Comparison of ENCODE assay signal across 8 cellular contexts in the genomic region with DNA sequence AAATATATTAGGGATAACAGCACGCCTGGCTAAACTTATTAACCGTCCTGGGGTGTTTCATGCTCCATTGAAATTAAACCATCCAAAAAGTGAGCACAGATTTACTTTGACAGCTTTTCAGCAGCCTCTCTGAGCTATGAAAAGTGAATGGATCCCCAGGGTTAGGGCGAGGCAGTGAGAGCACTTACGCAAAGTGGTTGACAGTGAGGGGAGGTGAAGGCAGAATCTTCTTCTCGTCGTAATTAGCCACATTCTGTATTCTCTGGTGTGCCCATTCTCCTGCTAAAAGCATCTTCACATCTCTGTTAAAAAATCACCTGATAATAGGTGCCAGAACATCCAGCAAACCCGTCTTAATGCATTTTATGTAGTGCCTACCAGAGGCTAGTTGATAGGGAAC. TPM values are rescaled to one million over a fixed set of nuclear protein-coding genes. Genes with fewer than 3 reads are reported as not detected.
A peak's percentile ranks its signal among the peaks of the same experiment; 100 is the strongest.
DNase-seq lines count a peak whose midpoint lies in the region; ATAC-seq and TF ChIP-seq lines count a peak whose summit lies in the region.

No MANE protein-coding gene starts in this region.

- H3K4me3 Mint-ChIP-seq in CD8-positive, alpha-beta memory T cell = peak overlapping the region; percentile 91 to 99 (median 97)
- peak overlapping the region; percentile 92 for H3K4me3 Mint-ChIP-seq in neural crest cell

- H3K9ac ChIP-seq in Karpas-422 (ENCODE audit: low read length) = peak overlapping the region; percentile 69; the same call in 1 of the 2 replicates
- peak overlapping the region in 1 of 2 donors; percentile 97 for H3K9ac ChIP-seq in colonic mucosa (ENCODE audit: low read depth in 2 of 2, low read length in 2 of 2)

- H3K36me3 ChIP-seq in CD8-positive, alpha-beta memory T cell (ENCODE audit: insufficient read depth, low read length) = no peaks in the 10 kb centered on the region
- H3K36me3 ChIP-seq in Karpas-422 (ENCODE audit: insufficient read depth, low read length) = no peaks in the 10 kb centered on the region
- H3K36me3 ChIP-seq in colonic mucosa = no peaks in the 10 kb centered on the region
- no peaks in the 10 kb centered on the region for H3K36me3 ChIP-seq in brain microvascular endothelial cell (replicated peaks)

- no peak for ATAC-seq in GM18868 (IDR thresholded peaks at IDR 0.05; ENCODE audit: unreplicated experiment)

- H3K4me3 ChIP-seq in CD8-positive, alpha-beta memory T cell (ENCODE audit: low read length) = peak overlapping the region; percentile 91
- H3K4me3 ChIP-seq in Karpas-422 (ENCODE audit: low read length) (peak overlapping the region; percentile 98), colonic mucosa (peak overlapping the region; percentile 88), brain microvascular endothelial cell (ENCODE audit: low read depth, low read length) (no peak overlapping the region)

- intact Hi-C loops in colonic mucosa (cut with DNase I) = loop anchor here (10.0 kb wide), 2 partner anchors 206 to 1136 kb away; no protein-coding TSS in a partner anchor

- H3K4me1 Mint-ChIP-seq in CD8-positive, alpha-beta memory T cell = peaks cover 11 to 27% (median 23%) of the 10 kb centered on the region in 3 donors
- H3K4me1 Mint-ChIP-seq in neural crest cell = peaks cover 29% of the 10 kb centered on the region

- H3K9me2 ChIP-seq in Karpas-422 (replicated peaks; ENCODE audit: insufficient read depth, low read length) = no peaks in the 10 kb centered on the region

- H3K27me3 ChIP-seq in CD8-positive, alpha-beta memory T cell (ENCODE audit: insufficient read depth, low read length, poor library complexity, severe bottlenecking) = no peaks in the 10 kb centered on the region
- no peaks in the 10 kb centered on the region; the same call in 1 of the 2 replicates for H3K27me3 ChIP-seq in Karpas-422 (ENCODE audit: low read length)
- no peaks in the 10 kb centered on the region for H3K27me3 ChIP-seq in colonic mucosa
- H3K27me3 ChIP-seq in brain microvascular endothelial cell (replicated peaks) = no peaks in the 10 kb centered on the region

- peak overlapping the region in 4 of 8 donors; percentile 12 to 96 (median 20) for H3K27ac Mint-ChIP-seq in CD8-positive, alpha-beta memory T cell
- H3K27ac Mint-ChIP-seq in neural crest cell (ENCODE audit: unreplicated experiment) = no peak overlapping the region

- no peaks in the 10 kb centered on the region for H4K20me1 ChIP-seq in Karpas-422 (ENCODE audit: insufficient read depth, low read depth, low read length)

- H3K9me3 Mint-ChIP-seq in CD8-positive, alpha-beta memory T cell = no peaks in the 10 kb centered on the region
- H3K9me3 Mint-ChIP-seq in neural crest cell = no peaks in the 10 kb centered on the region

- H3K79me2 ChIP-seq in Karpas-422 (ENCODE audit: low read length) = no peaks in the 10 kb centered on the region

- no peak for DNase-seq in CD8-positive, alpha-beta memory T cell
- DNase-seq in Karpas-422 = no peak
- no peak for DNase-seq in colonic mucosa
- DNase-seq in neural crest cell (ENCODE audit: low read depth, low spot score) = no peak
- DNase-seq in OCI-M2 (lab: John Stamatoyannopoulos, UW; ENCODE audit: unreplicated experiment) = no peak
- DNase-seq in CD1c-positive myeloid dendritic cell (ENCODE audit: extremely low spot score) = no peak
- no peak for DNase-seq in brain microvascular endothelial cell

- no peaks in the 10 kb centered on the region for H3K9me3 ChIP-seq in CD8-positive, alpha-beta memory T cell (ENCODE audit: low read length)
- H3K9me3 ChIP-seq in Karpas-422 (ENCODE audit: low read length) = no peaks in the 10 kb centered on the region
- H3K9me3 ChIP-seq in colonic mucosa = no peaks in the 10 kb centered on the region

- peaks cover 0 to 13% (median 0%) of the 10 kb centered on the region in 3 donors for H3K36me3 Mint-ChIP-seq in CD8-positive, alpha-beta memory T cell
- H3K36me3 Mint-ChIP-seq in neural crest cell (ENCODE audit: low read depth) = peaks cover 4% of the 10 kb centered on the region

- H2AFZ ChIP-seq in Karpas-422 (ENCODE audit: low read length) = peak overlapping the region; percentile 86; the same call in 1 of the 2 replicates

- TF ChIP-seq CTCF in colonic mucosa (IDR thresholded peaks at IDR 0.05) (no peak), neural crest cell (conservative IDR thresholded peaks at IDR 0.05) (no peak), brain microvascular endothelial cell (IDR thresholded peaks at IDR 0.05; ENCODE audit: low read depth, low read length, missing control alignments) (no peak)

- CTCF ChIA-PET in CD8-positive, alpha-beta memory T cell (lab: Charles Lee) = no interaction called here

- H3K27me3 Mint-ChIP-seq in CD8-positive, alpha-beta memory T cell = peaks cover 0 to 2% of the 10 kb centered on the region in 2 donors
- peaks cover 20% of the 10 kb centered on the region for H3K27me3 Mint-ChIP-seq in neural crest cell (ENCODE audit: low read depth)

- in situ Hi-C loops in brain microvascular endothelial cell (cut with HindIII; ENCODE audit: low pct_ligation_motif_present, low sequenced_read_pairs) = no loop called here

- no peak overlapping the region for H3K27ac ChIP-seq in CD8-positive, alpha-beta memory T cell (ENCODE audit: low read depth, low read length)
- H3K27ac ChIP-seq in Karpas-422 (ENCODE audit: low read length) = no peak overlapping the region
- H3K27ac ChIP-seq in colonic mucosa = peak overlapping the region; percentile 97
- H3K27ac ChIP-seq in brain microvascular endothelial cell = no peak overlapping the region

- H3K4me1 ChIP-seq in CD8-positive, alpha-beta memory T cell (ENCODE audit: insufficient read depth, low read length) = peaks cover 8% of the 10 kb centered on the region
- H3K4me1 ChIP-seq in Karpas-422 (ENCODE audit: low read length) (peaks cover 42% of the 10 kb centered on the region), colonic mucosa (no peaks in the 10 kb centered on the region)

- H3K4me2 ChIP-seq in Karpas-422 (ENCODE audit: low read depth, low read length, poor library complexity, severe bottlenecking) = peak overlapping the region; percentile 93

- POLR2A ChIA-PET in CD8-positive, alpha-beta memory T cell (lab: Charles Lee) = no interaction called here

RNA-seq across cellular contexts. Expression of a gene that starts 1.9 kb away (rescaled TPM):
- 1 to 10 TPM; 2.2 to 2.5 TPM for total RNA-seq in CD8-positive, alpha-beta memory T cell
- polyA plus RNA-seq in CD8-positive, alpha-beta memory T cell = 0.13 TPM
- 3.2 and 5.0 TPM in 2 replicates for total RNA-seq in Karpas-422 (2014; rRNA removed; shearing (Covaris generic); ENCODE audit: low replicate concordance)
- 10 to 100 TPM; 12.2 to 20.6 TPM for total RNA-seq in colonic mucosa
- 12.3 and 12.5 TPM in 2 replicates for total RNA-seq in neural crest cell
